Comparison of ENCODE assay signal across 9 cellular contexts in genomic region chr13:31797154-31797775, GRCh38. TPM values are rescaled to one million over a fixed set of nuclear protein-coding genes. Genes with fewer than 3 reads are reported as not detected.
DNase-seq lines count a peak whose midpoint lies in the region; ATAC-seq, FAIRE-seq and TF ChIP-seq lines count a peak whose summit lies in the region.
"Had no signal": no experiment of that assay in that cellular context is flagged by ENCODE, and none has a peak within 500 bp of the region (broad histone marks: within the 10 kb centered on the region; RNA-seq: fewer than 3 reads in every experiment).

No MANE protein-coding gene starts in this region.

- DNase-seq in heart left ventricle (no peak), Right ventricle myocardium inferior (ENCODE audit: missing footprints) (no peak), iPS DF 4.7 (ENCODE audit: extremely low read depth, low spot score) (peak; percentile 5), urothelium cell line (ENCODE audit: low spot score) (peak; percentile 26), esophagus squamous epithelium (lab: John Stamatoyannopoulos, UW) (no peak)
- no peak for DNase-seq in T-helper 2 cell treated with Interferon-gamma antibody and Interleukin-4, amounts not matched to agents 5 μg/mL and 100 μg/mL, for 36 hours (ENCODE audit: low spot score)

- no peak for FAIRE-seq in urothelium cell line (lab: Jason Lieb, UNC)

- H3F3A ChIP-seq in SU-DHL-6 (ENCODE audit: insufficient read depth): no peaks in the 10 kb centered on the region

- H3K27ac ChIP-seq in heart left ventricle (no peak overlapping the region), SU-DHL-6 (ENCODE audit: low read depth, low read length) (no peak overlapping the region), esophagus squamous epithelium (no peak overlapping the region)

- H3K4me3 ChIP-seq in heart left ventricle (no peak overlapping the region), SU-DHL-6 (ENCODE audit: insufficient read depth, low read length, poor library complexity, severe bottlenecking) (no peak overlapping the region), esophagus squamous epithelium (no peak overlapping the region)

- H3K4me2 ChIP-seq in SU-DHL-6 (ENCODE audit: low read depth, low read length, poor library complexity, severe bottlenecking): no peak overlapping the region

- ATAC-seq in heart left ventricle: peak in 1 of 4 donors; percentile 61
- no peak for ATAC-seq in Right ventricle myocardium inferior
- no peak for ATAC-seq in GM18861 (IDR thresholded peaks at IDR 0.05; ENCODE audit: unreplicated experiment)

- no peaks in the 10 kb centered on the region for H3K9me2 ChIP-seq in SU-DHL-6 (replicated peaks; ENCODE audit: insufficient read depth, low read length)

- no peaks in the 10 kb centered on the region for H3K79me2 ChIP-seq in SU-DHL-6 (ENCODE audit: insufficient read depth, low read length)

- H3K4me1 ChIP-seq in heart left ventricle (peaks cover 0 to 8% (median 0%) of the 10 kb centered on the region in 12 donors), esophagus squamous epithelium (peaks cover 0 to 3% (median 0%) of the 10 kb centered on the region in 3 donors)

- intact Hi-C loops in heart left ventricle (cut with DNase I) (loop anchor here in 5 of 10 donors (1.0 to 10.0 kb wide), 4 partner anchors 252 to 562 kb away; no protein-coding TSS in a partner anchor), Right ventricle myocardium inferior (cut with DNase I) (loop anchor here (5.0 kb wide), 1 partner anchor 365 kb away; no protein-coding TSS in a partner anchor), esophagus squamous epithelium (cut with DNase I) (no loop called here)

- peak in 10 of 12 donors; percentile 7 to 59 (median 42) for TF ChIP-seq CTCF in heart left ventricle (IDR thresholded peaks at IDR 0.05)
- peak; percentile 17 for TF ChIP-seq CTCF in SU-DHL-6 (IDR thresholded peaks at IDR 0.05; ENCODE audit: insufficient read depth, low read length, poor library complexity, severe bottlenecking)
- TF ChIP-seq CTCF in esophagus squamous epithelium (IDR thresholded peaks at IDR 0.05): peak in 3 of 6 experiments; percentile 12 to 31 (median 14)

- no peak overlapping the region for H3K27ac Mint-ChIP-seq in T-helper 2 cell treated with Interferon-gamma antibody and Interleukin-4, amounts not matched to agents 5 μg/mL and 100 μg/mL, for 36 hours

- H3K9ac ChIP-seq in SU-DHL-6 (ENCODE audit: low read length): no peak overlapping the region

- H3K36me3 ChIP-seq in heart left ventricle (no peaks in the 10 kb centered on the region), SU-DHL-6 (ENCODE audit: low read length) (no peaks in the 10 kb centered on the region), esophagus squamous epithelium (no peaks in the 10 kb centered on the region)

- H3K27me3 ChIP-seq in heart left ventricle (no peaks in the 10 kb centered on the region), SU-DHL-6 (ENCODE audit: low read length) (no peaks in the 10 kb centered on the region), esophagus squamous epithelium (no peaks in the 10 kb centered on the region)

- no peak overlapping the region for H3K4me3 Mint-ChIP-seq in T-helper 2 cell treated with Interferon-gamma antibody and Interleukin-4, amounts not matched to agents 5 μg/mL and 100 μg/mL, for 36 hours

- 35 to 43% (median 37%) methylated on average over 7 of the region's 7 CpGs for WGBS in heart left ventricle, 4 donors
- WGBS in esophagus squamous epithelium, 2 donors: 19 to 29% methylated on average over 7 of the region's 7 CpGs

- peaks cover 8% of the 10 kb centered on the region for H3K4me1 Mint-ChIP-seq in T-helper 2 cell treated with Interferon-gamma antibody and Interleukin-4, amounts not matched to agents 5 μg/mL and 100 μg/mL, for 36 hours (ENCODE audit: low read depth)

- TF ChIP-seq POLR2A in heart left ventricle (IDR thresholded peaks at IDR 0.05) (no peak), esophagus squamous epithelium (IDR thresholded peaks at IDR 0.05) (no peak)

- H4K20me1 ChIP-seq in SU-DHL-6 (ENCODE audit: low read depth, low read length): no peaks in the 10 kb centered on the region

- no peaks in the 10 kb centered on the region for H3K9me3 ChIP-seq in heart left ventricle
- H3K9me3 ChIP-seq in SU-DHL-6 (ENCODE audit: insufficient read depth, low read length): no peaks in the 10 kb centered on the region
- H3K9me3 ChIP-seq in esophagus squamous epithelium: no peaks in the 10 kb centered on the region

- H2AFZ ChIP-seq in SU-DHL-6 (ENCODE audit: low read depth, low read length, severe bottlenecking): no peak overlapping the region

- H3K9me3 Mint-ChIP-seq in T-helper 2 cell treated with Interferon-gamma antibody and Interleukin-4, amounts not matched to agents 5 μg/mL and 100 μg/mL, for 36 hours: no peaks in the 10 kb centered on the region

- H3K36me3 Mint-ChIP-seq in T-helper 2 cell treated with Interferon-gamma antibody and Interleukin-4, amounts not matched to agents 5 μg/mL and 100 μg/mL, for 36 hours (ENCODE audit: low read depth): no peaks in the 10 kb centered on the region

- H3K27me3 Mint-ChIP-seq in T-helper 2 cell treated with Interferon-gamma antibody and Interleukin-4, amounts not matched to agents 5 μg/mL and 100 μg/mL, for 36 hours (ENCODE audit: low read depth): peaks cover 18% of the 10 kb centered on the region

RNA-seq across cellular contexts. Expression of gene RXFP2, which starts 57.9 kb away (rescaled TPM):
- total RNA-seq in heart left ventricle (not detected), Right ventricle myocardium inferior (not detected), esophagus squamous epithelium (not detected)
- not detected for polyA plus RNA-seq in heart left ventricle
- total RNA-seq: T-helper 2 cell treated with Interferon-gamma antibody and Interleukin-4, amounts not matched to agents 100 ng/mL and 5 ng/mL, for 36 hours had no signal

Comparison
In these comparisons a context has a peak if more than half of its experiments do, and no peak if none do; other contexts are left out.
1. DNase-seq: peak in iPS DF 4.7 (single experiment) and urothelium cell line (single experiment); none in heart left ventricle (0 of 5), Right ventricle myocardium inferior (single experiment), T-helper 2 cell treated with Interferon-gamma antibody and Interleukin-4, amounts not matched to agents 5 μg/mL and 100 μg/mL, for 36 hours (single experiment) and esophagus squamous epithelium (single experiment).